ENCODE assay signal across 21 cellular contexts in the genomic region with DNA sequence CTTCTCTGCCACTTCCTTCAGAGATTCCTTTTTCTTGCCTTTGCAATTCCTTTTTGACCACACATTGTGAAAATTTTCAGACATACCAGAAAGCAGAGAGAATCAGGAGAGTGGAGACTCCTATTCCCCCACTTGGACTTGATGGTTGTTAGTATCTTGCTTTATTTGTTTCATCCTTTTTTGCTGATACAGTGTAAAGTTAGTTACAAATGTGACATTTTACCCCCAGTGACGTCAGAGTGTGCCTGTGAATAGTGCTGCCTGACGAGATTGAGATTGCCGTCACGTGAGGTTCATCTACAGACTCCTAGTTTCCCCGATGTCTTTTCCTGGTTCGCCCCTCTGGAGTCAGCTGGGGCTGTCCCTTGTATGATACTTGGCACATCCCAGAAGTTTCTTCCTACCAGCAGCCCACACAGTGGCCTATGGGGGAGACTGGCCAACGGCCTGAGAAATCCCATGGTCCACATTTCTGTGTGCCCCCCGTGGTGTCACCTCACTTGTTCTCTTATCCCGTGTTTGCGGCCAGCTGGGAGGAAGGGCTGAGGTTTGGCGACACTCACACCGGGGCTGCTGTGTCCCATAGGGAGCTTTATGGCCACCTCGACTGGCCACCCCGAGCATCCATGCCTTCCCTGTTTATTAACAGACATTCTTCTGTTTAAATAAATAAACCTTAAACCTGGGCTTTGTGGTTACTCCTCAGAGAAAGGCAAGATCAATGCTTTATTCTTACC. TPM values are rescaled to one million over a fixed set of nuclear protein-coding genes. Genes with fewer than 3 reads are reported as not detected.
DNase-seq lines count a peak whose midpoint lies in the region; ATAC-seq, FAIRE-seq and TF ChIP-seq lines count a peak whose summit lies in the region.
"Had no signal": no experiment of that assay in that cellular context is flagged by ENCODE, and none has a peak within 500 bp of the region (broad histone marks: within the 10 kb centered on the region; RNA-seq: fewer than 3 reads in every experiment).

No MANE protein-coding gene starts in this region.

- H3K27ac ChIP-seq in HepG2 (ENCODE audit: extremely low read length, insufficient read depth, low read length) = no peak overlapping the region
- H3K27ac ChIP-seq in right lobe of liver = no peak overlapping the region
- H3K27ac ChIP-seq in SJCRH30 = no peak overlapping the region
- no peak overlapping the region for H3K27ac ChIP-seq in spleen
- H3K27ac ChIP-seq: BLaER1, SJSA1 had no signal

- no peak for ATAC-seq in HepG2
- no peak for ATAC-seq in right lobe of liver
- no peak for ATAC-seq in stimulated activated naive B cell treated with anti-CD40 and anti-IgM and Interleukin-4, amounts not matched to agents 10 μg/mL and 1 μg/mL and 100 μg/mL, for 72 hours (replicated peaks)
- ATAC-seq: PC-3 had no signal

- no peak overlapping the region for H3K27ac Mint-ChIP-seq in endothelial cell (ENCODE audit: unreplicated experiment)
- peak overlapping the region; percentile 72 for H3K27ac Mint-ChIP-seq in stimulated activated naive B cell treated with anti-CD40 and anti-IgM and Interleukin-4, amounts not matched to agents 10 μg/mL and 1 μg/mL and 100 μg/mL, for 72 hours

- 96% methylated on average over 14 of the region's 14 CpGs for WGBS in HepG2 (ENCODE audit: low lambda C conversion rate)
- 87% methylated on average over 8 of the region's 14 CpGs for WGBS in right lobe of liver (ENCODE audit: insufficient coverage, low coverage, low lambda C conversion rate, missing lambda C conversion rate)
- WGBS in spleen, 5 donors = 95 to 97% (median 96%) methylated on average over 14 of the region's 14 CpGs

- H3K36me3 ChIP-seq in HepG2 (replicated peaks in 1 of 2; ENCODE audit: control insufficient read depth in 1 of 2, insufficient read depth in 2 of 2, low read length in 2 of 2) (peaks cover 14 to 38% of the 10 kb centered on the region in 2 experiments; a peak in 4 of 5 replicates), right lobe of liver (peaks cover 0 to 33% (median under 1%) of the 10 kb centered on the region in 4 donors), SJCRH30 (peaks cover 47% of the 10 kb centered on the region), spleen (peaks cover 2 to 99% (median 72%) of the 10 kb centered on the region in 6 donors)

- no peaks in the 10 kb centered on the region for H3K79me2 ChIP-seq in HepG2 (ENCODE audit: insufficient read depth, low read length)

- H3K4me1 Mint-ChIP-seq in endothelial cell (ENCODE audit: unreplicated experiment) = peaks cover 3% of the 10 kb centered on the region
- peaks cover 16 to 20% of the 10 kb centered on the region in 2 donors for H3K4me1 Mint-ChIP-seq in stimulated activated naive B cell treated with anti-CD40 and anti-IgM and Interleukin-4, amounts not matched to agents 10 μg/mL and 1 μg/mL and 100 μg/mL, for 72 hours

- no peak overlapping the region for H2AFZ ChIP-seq in HepG2 (ENCODE audit: low read length)

- H3K9me3 ChIP-seq in HepG2 (ENCODE audit: low read length) = no peaks in the 10 kb centered on the region
- no peaks in the 10 kb centered on the region for H3K9me3 ChIP-seq in right lobe of liver
- H3K9me3 ChIP-seq in SJCRH30 (replicated peaks) = peaks cover 3% of the 10 kb centered on the region; the same call in 1 of the 2 replicates
- H3K9me3 ChIP-seq in spleen = no peaks in the 10 kb centered on the region
- H3K9me3 ChIP-seq: SJSA1 had no signal

- CTCF ChIA-PET in HepG2 (lab: Yijun Ruan, JAX; ENCODE audit: low intra/inter-chr PET ratio, low total read pairs) = no interaction called here

- TF ChIP-seq EP300 in HepG2 (IDR thresholded peaks at IDR 0.05; ENCODE audit: low read depth in 2 of 2, low read length in 2 of 2) (no peak), HepG2 (CRISPR knock-in tag; IDR thresholded peaks at IDR 0.05; ENCODE audit: borderline replicate concordance) (no peak)

- peaks cover 38% of the 10 kb centered on the region for H3K36me3 Mint-ChIP-seq in endothelial cell (ENCODE audit: low read depth, unreplicated experiment)
- peaks cover 60 to 71% of the 10 kb centered on the region in 2 donors for H3K36me3 Mint-ChIP-seq in stimulated activated naive B cell treated with anti-CD40 and anti-IgM and Interleukin-4, amounts not matched to agents 10 μg/mL and 1 μg/mL and 100 μg/mL, for 72 hours

- FAIRE-seq in HepG2 (lab: Jason Lieb, UNC) (no peak), urothelium cell line (lab: Jason Lieb, UNC) (no peak)
- FAIRE-seq: H54, HTR-8/SVneo had no signal

- no peak overlapping the region for H3K4me3 ChIP-seq in HepG2 (replicated peaks in 1 of 3; ENCODE audit: insufficient read depth in 1 of 3, low read depth in 2 of 3, low read length in 3 of 3)
- no peak overlapping the region for H3K4me3 ChIP-seq in right lobe of liver
- no peak overlapping the region for H3K4me3 ChIP-seq in SJCRH30
- no peak overlapping the region for H3K4me3 ChIP-seq in spleen
- H3K4me3 ChIP-seq: BLaER1, SJSA1 had no signal

- TF ChIP-seq RAD21 in HepG2 (CRISPR knock-in tag; IDR thresholded peaks at IDR 0.05) = no peak

- TF ChIP-seq POLR2A in HepG2 (IDR thresholded peaks at IDR 0.05; ENCODE audit: insufficient read depth in 1 of 2, low read depth in 2 of 2, low read length in 2 of 2) = no peak
- TF ChIP-seq POLR2A in right lobe of liver (IDR thresholded peaks at IDR 0.05) = no peak
- no peak for TF ChIP-seq POLR2A in spleen (IDR thresholded peaks at IDR 0.05)

- in situ Hi-C loops in HepG2 (cut with HindIII; ENCODE audit: extremely low pct_ligation_motif_present, low pct_unique_long_range_greater_than_20kb) = no loop called here

- H3K4me2 ChIP-seq in HepG2 (ENCODE audit: low read depth, low read length) = no peak overlapping the region
- H3K4me2 ChIP-seq: BLaER1 had no signal

- no peaks in the 10 kb centered on the region for H3K4me1 ChIP-seq in HepG2 (ENCODE audit: insufficient read depth, low read length)
- H3K4me1 ChIP-seq in right lobe of liver = no peaks in the 10 kb centered on the region
- H3K4me1 ChIP-seq in SJCRH30 = no peaks in the 10 kb centered on the region
- peaks cover 0 to 17% (median 10%) of the 10 kb centered on the region in 6 donors for H3K4me1 ChIP-seq in spleen
- H3K4me1 ChIP-seq: SJSA1 had no signal

- intact Hi-C loops in HepG2 (cut with micrococcal nuclease; ENCODE audit: unreplicated experiment) = no loop called here
- intact Hi-C loops in right lobe of liver (cut with DNase I) = no loop called here
- intact Hi-C loops in spleen (cut with DNase I; ENCODE audit: low total_unique reads) = no loop called here

- no peaks in the 10 kb centered on the region for H4K20me1 ChIP-seq in HepG2 (ENCODE audit: insufficient read depth, low read length)

- DNase-seq in HepG2 (ENCODE audit: low spot score) (no peak), right lobe of liver (no peak), SJCRH30 (peak; percentile 24 to 42), endothelial cell (ENCODE audit: low spot score) (no peak), NCI-H128 (lab: John Stamatoyannopoulos, UW; ENCODE audit: unreplicated experiment) (no peak), urothelium cell line (ENCODE audit: low spot score) (no peak), spleen (no peak)
- DNase-seq in stimulated activated naive B cell treated with anti-CD40 and anti-IgM and Interleukin-4, amounts not matched to agents 10 μg/mL and 1 μg/mL and 100 μg/mL, for 72 hours = no peak
- DNase-seq: CD4-positive, CD25-positive, alpha-beta regulatory T cell; DMS153; NCI-H1092; NCI-H1436 treated with DMSO at 0.1 percent for 48 hours; NCI-H1930; NCI-H2107; NCI-H748 treated with DMSO at 0.1 percent for 48 hours; PC-3 had no signal

- peak overlapping the region; percentile 47 for H3K4me3 Mint-ChIP-seq in endothelial cell (ENCODE audit: unreplicated experiment)
- H3K4me3 Mint-ChIP-seq in stimulated activated naive B cell treated with anti-CD40 and anti-IgM and Interleukin-4, amounts not matched to agents 10 μg/mL and 1 μg/mL and 100 μg/mL, for 72 hours = no peak overlapping the region
- H3K4me3 Mint-ChIP-seq: CD4-positive, CD25-positive, alpha-beta regulatory T cell had no signal

- no peaks in the 10 kb centered on the region for H3K9me3 Mint-ChIP-seq in endothelial cell (ENCODE audit: unreplicated experiment)
- peaks cover 3 to 6% of the 10 kb centered on the region in 2 donors for H3K9me3 Mint-ChIP-seq in stimulated activated naive B cell treated with anti-CD40 and anti-IgM and Interleukin-4, amounts not matched to agents 10 μg/mL and 1 μg/mL and 100 μg/mL, for 72 hours

- POLR2A ChIA-PET in HepG2 (lab: Yijun Ruan, JAX) = no interaction called here

- H3K27me3 Mint-ChIP-seq in endothelial cell (ENCODE audit: unreplicated experiment) = peaks cover 5% of the 10 kb centered on the region
- H3K27me3 Mint-ChIP-seq in stimulated activated naive B cell treated with anti-CD40 and anti-IgM and Interleukin-4, amounts not matched to agents 10 μg/mL and 1 μg/mL and 100 μg/mL, for 72 hours = no peaks in the 10 kb centered on the region
- H3K27me3 Mint-ChIP-seq: CD4-positive, CD25-positive, alpha-beta regulatory T cell had no signal

- TF ChIP-seq CTCF in HepG2 (CRISPR knock-in tag; IDR thresholded peaks at IDR 0.05) = no peak
- no peak for TF ChIP-seq CTCF in right lobe of liver (IDR thresholded peaks at IDR 0.05)
- no peak for TF ChIP-seq CTCF in endothelial cell (IDR thresholded peaks at IDR 0.05; ENCODE audit: unreplicated experiment)
- no peak for TF ChIP-seq CTCF in spleen (IDR thresholded peaks at IDR 0.05 in 8 of 11, conservative IDR thresholded peaks at IDR 0.05 in 3 of 11)

- no TSS peak for BruUV-seq in HepG2 (replicated peaks; lab: Mats Ljungman, UMichigan)

- H3K27me3 ChIP-seq in HepG2 (ENCODE audit: control insufficient read depth in 1 of 2, insufficient read depth in 2 of 2, low read length in 2 of 2) (no peaks in the 10 kb centered on the region), right lobe of liver (no peaks in the 10 kb centered on the region), SJCRH30 (no peaks in the 10 kb centered on the region), spleen (replicated peaks in 1 of 7) (no peaks in the 10 kb centered on the region)
- H3K27me3 ChIP-seq: BLaER1, SJSA1 had no signal

- H3K9ac ChIP-seq in HepG2 (ENCODE audit: insufficient read depth, low read depth, low read length) = no peak overlapping the region
- H3K9ac ChIP-seq: BLaER1 had no signal

RNA-seq across cellular contexts. Expression of a gene that starts 48.2 kb away (rescaled TPM):
- total RNA-seq in HepG2 (2016; rRNA removed; fragmentation: Illumina TruSeq; extraction: Trizol) (0.04 TPM in 1 of 2 replicates, not detected in the other), right lobe of liver (not detected), endothelial cell (ENCODE audit: unreplicated experiment) (2.0 TPM), spleen (under 1 TPM in 3 of 7 donors, not detected in 4; 0.06 to 0.09 (median 0.09) TPM)
- under 0.01 TPM in 2 replicates for total RNA-seq in HepG2 (2016; cell fraction: cytosol; rRNA removed; fragmentation: Illumina TruSeq; extraction: Trizol; ENCODE audit: low read depth)
- 0.02 TPM in 1 of 2 replicates, not detected in the other for total RNA-seq in HepG2 (2016; cell fraction: insoluble cytoplasmic fraction; rRNA removed; fragmentation: Illumina TruSeq; extraction: Trizol)
- total RNA-seq in HepG2 (2016; cell fraction: membrane; rRNA removed; fragmentation: Illumina TruSeq; extraction: Trizol) = not detected in 2 replicates
- 0.03 and 0.06 TPM in 2 replicates for total RNA-seq in HepG2 (2016; cell fraction: nucleus; rRNA removed; fragmentation: Illumina TruSeq; extraction: Trizol)
- polyA plus RNA-seq in HepG2 (2011; rRNA removed) (under 0.01 TPM in 1 of 2 replicates, not detected in the other), spleen (under 1 TPM; under 0.01 to 0.03 (median under 0.01) TPM)
- polyA plus RNA-seq in HepG2 (2011; cell fraction: cytosol; rRNA removed) = 0.07 TPM in 1 of 2 replicates, not detected in the other
- polyA plus RNA-seq in HepG2 (2011; cell fraction: nucleus; rRNA removed) = 0.02 and 0.05 TPM in 2 replicates
- 0.01 TPM in 1 of 2 replicates, not detected in the other for polyA plus RNA-seq in HepG2 (2012)
- not detected in 2 replicates for polyA plus RNA-seq in HepG2 (2016; cell fraction: cytosol; fragmentation: Illumina TruSeq; extraction: Trizol; ENCODE audit: low read depth)
- not detected in 2 replicates for polyA plus RNA-seq in HepG2 (2016; cell fraction: insoluble cytoplasmic fraction; fragmentation: Illumina TruSeq; extraction: Trizol; ENCODE audit: low read depth)
- polyA plus RNA-seq in HepG2 (2016; cell fraction: membrane; fragmentation: Illumina TruSeq; extraction: Trizol; ENCODE audit: low read depth) = not detected in 2 replicates
- 0.10 TPM in 1 of 2 replicates, not detected in the other for polyA plus RNA-seq in HepG2 (2016; cell fraction: nucleus; fragmentation: Illumina TruSeq; extraction: Trizol; ENCODE audit: insufficient read depth, low read depth)
- polyA minus RNA-seq in HepG2 (2011; rRNA and poly(A)+ RNA removed; ENCODE audit: low replicate concordance) = 0.06 and 0.14 TPM in 2 replicates
- not detected in 2 replicates for polyA minus RNA-seq in HepG2 (2011; cell fraction: cytosol; rRNA and poly(A)+ RNA removed)
- under 0.01 TPM in 1 of 2 replicates, not detected in the other for polyA minus RNA-seq in HepG2 (2011; cell fraction: nucleus; rRNA and poly(A)+ RNA removed)
- total RNA-seq in SJCRH30 (2014; rRNA removed; shearing (Covaris generic)) = 0.02 TPM in 1 of 2 replicates, not detected in the other
- total RNA-seq: A172; CD4-positive, CD25-positive, alpha-beta regulatory T cell; PC-3 had no signal
- polyA plus RNA-seq: CD4-positive, CD25-positive, alpha-beta regulatory T cell had no signal

Comparison
In these comparisons a context has a peak if more than half of its experiments do, and no peak if none do; other contexts are left out.
1. DNase-seq: peak in SJCRH30 (2 of 2); none in HepG2 (single experiment), right lobe of liver (0 of 3), endothelial cell (single experiment), stimulated activated naive B cell treated with anti-CD40 and anti-IgM and Interleukin-4, amounts not matched to agents 10 μg/mL and 1 μg/mL and 100 μg/mL, for 72 hours (single experiment), NCI-H128 (single experiment), urothelium cell line (single experiment) and spleen (single experiment).